In genomic region chr10:94545277-94546057, GRCh38 we compare ENCODE assay signal across 8 cellular contexts. TPM values are rescaled to one million over a fixed set of nuclear protein-coding genes. Genes with fewer than 3 reads are reported as not detected.
DNase-seq lines count a peak whose midpoint lies in the region; ATAC-seq and TF ChIP-seq lines count a peak whose summit lies in the region.

Gene HELLS, plus strand, starts transcription at chr10:94545788. Its CDS starts 134 bp downstream, at chr10:94545922.

- H3K9me3 ChIP-seq in neuron (ENCODE audit: low read length) (no peaks in the 10 kb centered on the region), stomach smooth muscle (ENCODE audit: control insufficient read depth in 2 of 2, low read length in 2 of 2) (no peaks in the 10 kb centered on the region)

- TF ChIP-seq CTCF in foreskin keratinocyte (conservative IDR thresholded peaks at IDR 0.05): no peak

- DNase-seq in G401 (ENCODE audit: low spot score) (peak; percentile 84), H7 (peak; percentile 90), LoVo (ENCODE audit: low spot score) (peak; percentile 93), foreskin keratinocyte (peak; percentile 74 to 88)
- DNase-seq in activated effector memory CD4-positive, alpha-beta T cell treated with anti-CD3 and anti-CD28 coated beads, Interleukin-2, amount 50 U/mL, for 16 hours: peak; percentile 89

- H3K4me3 ChIP-seq in H7 (ENCODE audit: insufficient read depth, low read depth, low read length): peak within 1 kb of the TSS; percentile 99
- peak within 1 kb of the TSS; percentile 84 for H3K4me3 ChIP-seq in neuron (ENCODE audit: low read length)
- peak within 1 kb of the TSS; percentile 88 to 99 for H3K4me3 ChIP-seq in stomach smooth muscle (ENCODE audit: low read length in 2 of 2)

- peak within 1 kb of the TSS; percentile 82 to 83 for H3K9ac ChIP-seq in stomach smooth muscle (ENCODE audit: low read length in 2 of 2)

- H3K27me3 ChIP-seq in H7 (ENCODE audit: control insufficient read depth, insufficient read depth, low read length) (no peaks in the 10 kb centered on the region), foreskin keratinocyte (no peaks in the 10 kb centered on the region), neuron (ENCODE audit: insufficient read depth, low read length) (no peaks in the 10 kb centered on the region), stomach smooth muscle (ENCODE audit: control insufficient read depth in 1 of 2, insufficient read depth in 2 of 2, low read length in 2 of 2) (no peaks in the 10 kb centered on the region)

- H3K36me3 ChIP-seq in H7 (replicated peaks; ENCODE audit: control insufficient read depth, insufficient read depth, low read length) (peaks cover 2% of the 10 kb centered on the region), neuron (ENCODE audit: insufficient read depth, low read length) (peaks cover 14% of the 10 kb centered on the region), stomach smooth muscle (ENCODE audit: control insufficient read depth in 2 of 2, insufficient read depth in 2 of 2, low read length in 2 of 2) (no peaks in the 10 kb centered on the region)

- in situ Hi-C loops in G401 (cut with HindIII; ENCODE audit: low sequenced_read_pairs): no loop called here

- peak; percentile 85 for ATAC-seq in foreskin keratinocyte

- H3K4me1 ChIP-seq in foreskin keratinocyte: peaks cover 13% of the 10 kb centered on the region
- H3K4me1 ChIP-seq in neuron (ENCODE audit: insufficient read depth, low read length): peaks cover 18% of the 10 kb centered on the region
- peaks cover 12% of the 10 kb centered on the region for H3K4me1 ChIP-seq in stomach smooth muscle (ENCODE audit: control insufficient read depth, insufficient read depth, low read length)

- peak within 1 kb of the TSS; percentile 97 for H2AFZ ChIP-seq in neuron (ENCODE audit: low read depth, low read length)

- peak within 1 kb of the TSS; percentile 83 for H3K27ac ChIP-seq in foreskin keratinocyte
- H3K27ac ChIP-seq in stomach smooth muscle (ENCODE audit: low read length): peak within 1 kb of the TSS; percentile 24

- peak; percentile 81 for TF ChIP-seq POLR2A in Raji (IDR thresholded peaks at IDR 0.05; ENCODE audit: insufficient read depth, low read depth, low read length)

RNA-seq across cellular contexts. Expression of gene HELLS, which starts in this region (rescaled TPM):
- total RNA-seq in G401 (2014; rRNA removed; shearing (Covaris generic)): 51.8 and 83.2 TPM in 2 replicates
- total RNA-seq in H7 (2014; rRNA removed; shearing (Covaris generic)): 131 and 187 TPM in 2 replicates
- 64.9 and 75.3 TPM in 2 replicates for total RNA-seq in foreskin keratinocyte
- 18.1 and 24.4 TPM in 2 replicates for polyA plus RNA-seq in foreskin keratinocyte

Comparison
In these comparisons a context has a peak if more than half of its experiments do, and no peak if none do; other contexts are left out.
1. Peak in every context shown above with its lines: DNase-seq, ATAC-seq, H3K4me3 ChIP-seq and H3K27ac ChIP-seq.